In the genomic region with DNA sequence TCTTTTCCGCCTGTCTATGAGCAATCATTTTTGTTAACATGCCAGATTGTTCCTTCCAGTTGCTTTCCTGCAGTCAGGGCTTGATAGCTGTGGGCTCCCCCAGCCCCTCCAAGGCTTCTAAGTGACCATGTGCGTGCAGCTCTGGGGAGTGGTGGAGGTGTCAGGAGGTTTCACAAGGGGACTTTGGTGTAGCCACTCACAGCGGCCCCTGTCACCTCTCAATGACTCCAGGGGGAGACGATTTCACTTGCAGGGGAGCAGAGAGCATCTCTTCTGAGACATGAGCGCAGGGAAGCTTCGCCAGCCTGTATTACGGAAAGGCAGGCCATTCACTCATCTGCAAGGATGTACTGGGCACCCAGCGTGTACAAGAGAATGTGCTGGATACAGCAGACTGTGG, we compare ENCODE assay signal across 29 cellular contexts. TPM values are rescaled to one million over a fixed set of nuclear protein-coding genes. Genes with fewer than 3 reads are reported as not detected.
"Had no signal": no experiment of that assay in that cellular context is flagged by ENCODE, and none has a peak within 500 bp of the region (broad histone marks: within the 10 kb centered on the region; RNA-seq: fewer than 3 reads in every experiment).

No MANE protein-coding gene starts in this region.

- H3K79me2 ChIP-seq: hepatocyte, parathyroid adenoma had no signal

- H3K36me3 ChIP-seq: gastrocnemius medialis, left lung, prostate gland, right atrium auricular region, thoracic aorta, tibial nerve, upper lobe of left lung, uterus had no signal

- H2AFZ ChIP-seq: hepatocyte, parathyroid adenoma had no signal

- H3K27me3 ChIP-seq: uterus had no signal

- H3K4me3 ChIP-seq: gastrocnemius medialis, hepatocyte, left lung, prostate gland, right atrium auricular region, skin epidermis, thoracic aorta, tibial nerve, upper lobe of left lung, uterus had no signal

- H3K4me2 ChIP-seq: hepatocyte had no signal

- H3K4me1 ChIP-seq: gastrocnemius medialis, left lung, parathyroid adenoma, prostate gland, uterus had no signal

- DNase-seq: effector CD8-positive, alpha-beta T cell; endodermal cell; foreskin fibroblast; gastrocnemius medialis; head of caudate nucleus; left cardiac atrium; mesenchymal stem cell; nephron progenitor cell; nucleus accumbens; stimulated activated CD4-positive, alpha-beta T cell treated with anti-CD3 and anti-CD28 coated beads, Interleukin-15, amount 100 ng/mL, for 24 hours; stimulated activated CD4-positive, alpha-beta T cell treated with anti-CD3 and anti-CD28 coated beads, Interleukin-2, amount 100 ng/mL, for 48 hours; stimulated activated naive B cell treated with anti-CD40 and anti-IgM and Interleukin-4, amounts not matched to agents 10 μg/mL and 1 μg/mL and 100 μg/mL, for 72 hours; upper lobe of left lung; uterus had no signal

- H3K27ac ChIP-seq: epithelial cell of prostate, gastrocnemius medialis, hepatocyte, left lung, parathyroid adenoma, prostate gland, right atrium auricular region, skin epidermis, thoracic aorta, tibial nerve, upper lobe of left lung, uterus had no signal

- ATAC-seq: gastrocnemius medialis; left cardiac atrium; left lung; naive thymus-derived CD8-positive, alpha-beta T cell; stimulated activated naive B cell treated with anti-CD40 and anti-IgM and Interleukin-4, amounts not matched to agents 10 μg/mL and 1 μg/mL and 100 μg/mL, for 72 hours had no signal

- FAIRE-seq: colon had no signal

- H3K9me3 ChIP-seq: gastrocnemius medialis, left lung, prostate gland, right atrium auricular region, thoracic aorta, tibial nerve, upper lobe of left lung, uterus had no signal

- H3K9ac ChIP-seq: parathyroid adenoma had no signal

RNA-seq across cellular contexts. Expression of gene GPR78, which starts 3.1 kb away (rescaled TPM):
- total RNA-seq: gastrocnemius medialis; glomerular endothelial cell; kidney epithelial cell; lower leg skin; lung microvascular endothelial cell; naive thymus-derived CD8-positive, alpha-beta T cell; right atrium auricular region; thoracic aorta; tibial nerve had no signal
- polyA plus RNA-seq: naive thymus-derived CD8-positive, alpha-beta T cell had no signal

RNA-seq across cellular contexts. Expression of gene CPZ, which starts 15.5 kb away (rescaled TPM):
- total RNA-seq: gastrocnemius medialis; lung microvascular endothelial cell; naive thymus-derived CD8-positive, alpha-beta T cell had no signal
- polyA plus RNA-seq: naive thymus-derived CD8-positive, alpha-beta T cell had no signal
